In genomic region chr3:39671600-39671999, GRCh38 we compare ENCODE assay signal across 21 cellular contexts.
"Had no signal": no experiment of that assay in that cellular context is flagged by ENCODE, and none has a peak within 500 bp of the region (broad histone marks: within the 10 kb centered on the region; RNA-seq: fewer than 3 reads in every experiment).

No MANE protein-coding gene starts in this region.

- H3K27me3 Mint-ChIP-seq: activated B cell treated with CpG ODN at 0.5 μM for 24 hours; activated naive CD4-positive, alpha-beta T cell treated with anti-CD3 and anti-CD28 coated beads, Interleukin-2, amount 10 ng/mL, durations not matched to agents 7 days and 5 days had no signal

- H3K27ac Mint-ChIP-seq: activated B cell treated with CpG ODN at 0.5 μM for 24 hours; activated CD4-positive, alpha-beta T cell treated with anti-CD3 and anti-CD28 coated beads, Interleukin-2, amount 10 ng/mL, durations not matched to agents 24 days and 14 days; activated naive CD4-positive, alpha-beta T cell treated with anti-CD3 and anti-CD28 coated beads, Interleukin-2, amount 10 ng/mL, durations not matched to agents 7 days and 5 days; activated naive CD8-positive, alpha-beta T cell treated with anti-CD3 and anti-CD28 coated beads for 36 hours; activated T-helper 17 cell treated with anti-CD3 and anti-CD28 coated beads, Interleukin-2, amount 50 U/mL, for 72 hours; T-helper 17 cell had no signal

- H3K4me2 ChIP-seq: PC-9 had no signal

- ATAC-seq: activated T-helper 17 cell treated with anti-CD3 and anti-CD28 coated beads, Interleukin-2, amount 50 U/mL, for 72 hours; T-helper 17 cell had no signal

- H3K4me1 Mint-ChIP-seq: activated B cell treated with CpG ODN at 0.5 μM for 24 hours; activated CD4-positive, alpha-beta T cell treated with anti-CD3 and anti-CD28 coated beads, Interleukin-2, amount 10 ng/mL, durations not matched to agents 24 days and 14 days; activated naive CD4-positive, alpha-beta T cell treated with anti-CD3 and anti-CD28 coated beads, Interleukin-2, amount 10 ng/mL, durations not matched to agents 7 days and 5 days; activated naive CD8-positive, alpha-beta T cell treated with anti-CD3 and anti-CD28 coated beads for 36 hours; activated T-helper 17 cell treated with anti-CD3 and anti-CD28 coated beads, Interleukin-2, amount 50 U/mL, for 72 hours; T-helper 17 cell had no signal

- DNase-seq: activated B cell treated with CpG ODN at 0.5 μM for 24 hours; activated CD4-positive, alpha-beta T cell treated with anti-CD3 and anti-CD28 coated beads for 1 hour; activated CD4-positive, alpha-beta T cell treated with anti-CD3 and anti-CD28 coated beads, Interleukin-2, amount 10 ng/mL, durations not matched to agents 24 days and 14 days; activated CD4-positive, alpha-beta T cell treated with anti-CD3 and anti-CD28 coated beads, Interleukin-2, amount 50 U/mL, for 48 hours; activated gamma-delta T cell; activated naive CD4-positive, alpha-beta T cell treated with anti-CD3 and anti-CD28 coated beads, Interleukin-2, amount 10 ng/mL, durations not matched to agents 7 days and 5 days; activated naive CD8-positive, alpha-beta T cell treated with anti-CD3 and anti-CD28 coated beads for 36 hours; activated T-cell treated with anti-CD3 and anti-CD28 coated beads for 4 hours; activated T-cell treated with anti-CD3 and anti-CD28 coated beads, Interleukin-2, amount 50 U/mL, for 48 hours; anterior cingulate cortex; NCI-H1105 treated with DMSO at 0.1 percent for 48 hours; NCI-H1436 treated with DMSO at 0.1 percent for 48 hours; NCI-H187; NCI-H2081; NCI-H446; NCI-H524; PC-9; SIG-M5; T-helper 17 cell; T-helper 9 cell had no signal

- H3K27ac ChIP-seq: PC-9 had no signal

- H3K4me3 ChIP-seq: PC-9 had no signal

- H3K4me3 Mint-ChIP-seq: activated B cell treated with CpG ODN at 0.5 μM for 24 hours; activated CD4-positive, alpha-beta T cell treated with anti-CD3 and anti-CD28 coated beads, Interleukin-2, amount 10 ng/mL, durations not matched to agents 24 days and 14 days; activated naive CD4-positive, alpha-beta T cell treated with anti-CD3 and anti-CD28 coated beads, Interleukin-2, amount 10 ng/mL, durations not matched to agents 7 days and 5 days; activated naive CD8-positive, alpha-beta T cell treated with anti-CD3 and anti-CD28 coated beads for 36 hours; activated T-helper 17 cell treated with anti-CD3 and anti-CD28 coated beads, Interleukin-2, amount 50 U/mL, for 72 hours; T-helper 17 cell had no signal

- H3K36me3 Mint-ChIP-seq: activated naive CD4-positive, alpha-beta T cell treated with anti-CD3 and anti-CD28 coated beads, Interleukin-2, amount 10 ng/mL, durations not matched to agents 7 days and 5 days; activated naive CD8-positive, alpha-beta T cell treated with anti-CD3 and anti-CD28 coated beads for 36 hours had no signal

- H3K9me3 Mint-ChIP-seq: activated B cell treated with CpG ODN at 0.5 μM for 24 hours; activated CD4-positive, alpha-beta T cell treated with anti-CD3 and anti-CD28 coated beads, Interleukin-2, amount 10 ng/mL, durations not matched to agents 24 days and 14 days; activated naive CD4-positive, alpha-beta T cell treated with anti-CD3 and anti-CD28 coated beads, Interleukin-2, amount 10 ng/mL, durations not matched to agents 7 days and 5 days; activated T-helper 17 cell treated with anti-CD3 and anti-CD28 coated beads, Interleukin-2, amount 50 U/mL, for 72 hours had no signal
